10 cellular contexts compared by ENCODE assay signal in genomic region chr6:132333639-132334516, GRCh38.
DNase-seq lines count a peak whose midpoint lies in the region; ATAC-seq and TF ChIP-seq lines count a peak whose summit lies in the region.
"Had no signal": no experiment of that assay in that cellular context is flagged by ENCODE, and none has a peak within 500 bp of the region (broad histone marks: within the 10 kb centered on the region; RNA-seq: fewer than 3 reads in every experiment).

No MANE protein-coding gene starts in this region.

- peaks cover 3% of the 10 kb centered on the region for H3K36me3 ChIP-seq in BJ (ENCODE audit: control insufficient read depth, insufficient read depth, low read length)

- intact Hi-C loops in dorsolateral prefrontal cortex (cut with DNase I), result no loop called here

- TF ChIP-seq CTCF in BJ (IDR thresholded peaks at IDR 0.05; ENCODE audit: insufficient read depth, low read depth, low read length) (no peak), dorsolateral prefrontal cortex (IDR thresholded peaks at IDR 0.05 in 54 of 56, conservative IDR thresholded peaks at IDR 0.05 in 2 of 56; ENCODE audit: low read depth in 1 of 56, partially characterized antibody in 56 of 56) (no peak)

- no peaks in the 10 kb centered on the region for H3K27me3 ChIP-seq in BJ (ENCODE audit: control insufficient read depth, insufficient read depth, low read length)
- H3K27me3 ChIP-seq in dorsolateral prefrontal cortex, result no peaks in the 10 kb centered on the region

- CTCF ChIA-PET in BJ (lab: Yijun Ruan, JAX), result interaction anchor here (1.2 to 1.3 kb wide), 2 partner anchors 54 to 151 kb away, joined by 4 read pairs; no protein-coding TSS in a partner anchor

- POLR2A ChIA-PET in BJ (lab: Charles Lee), result no interaction called here

- ATAC-seq in esophagus mucosa (peak; percentile 71), GM21786 (IDR thresholded peaks at IDR 0.05; ENCODE audit: unreplicated experiment) (no peak)

- DNase-seq in BJ (ENCODE audit: low read depth), result peak; percentile 72
- peak; percentile 1 for DNase-seq in NCI-H460 (ENCODE audit: extremely low read depth, low read depth)
- peak; percentile 80 for DNase-seq in mucosa of gallbladder (ENCODE audit: low spot score)
- DNase-seq in NCI-H1048 (lab: John Stamatoyannopoulos, UW), result no peak
- DNase-seq in dorsolateral prefrontal cortex, result no peak
- DNase-seq in NCI-H2196 treated with DMSO at 0.1 percent for 48 hours (lab: John Stamatoyannopoulos, UW; ENCODE audit: unreplicated experiment), result no peak
- DNase-seq: activated CD4-positive, alpha-beta T cell treated with anti-CD3 and anti-CD28 coated beads, Interleukin-2, amount 50 U/mL, for 48 hours; NCI-H2171 had no signal

- H3K27ac ChIP-seq in dorsolateral prefrontal cortex, result no peak overlapping the region

- no peak overlapping the region for H3K4me3 ChIP-seq in BJ (ENCODE audit: low read depth, low read length)
- H3K4me3 ChIP-seq in dorsolateral prefrontal cortex, result no peak overlapping the region

Comparison
In these comparisons a context has a peak if more than half of its experiments do, and no peak if none do; other contexts are left out.
1. DNase-seq: peak in BJ (single experiment), NCI-H460 (single experiment) and mucosa of gallbladder (single experiment); none in NCI-H1048 (single experiment), dorsolateral prefrontal cortex (0 of 10) and NCI-H2196 treated with DMSO at 0.1 percent for 48 hours (single experiment).